ENCODE assay signal across 2 cellular contexts in genomic region chr20:23188377-23189169, GRCh38.
TF ChIP-seq lines count a peak whose summit lies in the region.

No MANE protein-coding gene starts in this region.

TF ChIP-seq in IMR-90, 13 proteins besides CTCF, POLR2A, EP300 and RAD21:
- no peak for TF ChIP-seq MAZ (IDR thresholded peaks at IDR 0.05; ENCODE audit: borderline replicate concordance, low read depth, low read length)
- TF ChIP-seq CEBPB (IDR thresholded peaks at IDR 0.05; ENCODE audit: low read depth, low read length) = no peak
- no peak for TF ChIP-seq USF2 (IDR thresholded peaks at IDR 0.05; ENCODE audit: low read depth, low read length)
- no peak for TF ChIP-seq CHD1 (IDR thresholded peaks at IDR 0.05; ENCODE audit: low read depth, low read length)
- TF ChIP-seq RCOR1 (IDR thresholded peaks at IDR 0.05; ENCODE audit: insufficient replicate concordance, low read length) = no peak
- no peak for TF ChIP-seq NFE2L2 (IDR thresholded peaks at IDR 0.05; ENCODE audit: low read depth, low read length)
- no peak for TF ChIP-seq MXI1 (IDR thresholded peaks at IDR 0.05; ENCODE audit: borderline replicate concordance, low read depth, low read length)
- no peak for TF ChIP-seq BHLHE40 (IDR thresholded peaks at IDR 0.05; ENCODE audit: low read depth, low read length)
- TF ChIP-seq RFX5 (IDR thresholded peaks at IDR 0.05; ENCODE audit: low read depth, low read length) = no peak
- TF ChIP-seq, protein P1, sequence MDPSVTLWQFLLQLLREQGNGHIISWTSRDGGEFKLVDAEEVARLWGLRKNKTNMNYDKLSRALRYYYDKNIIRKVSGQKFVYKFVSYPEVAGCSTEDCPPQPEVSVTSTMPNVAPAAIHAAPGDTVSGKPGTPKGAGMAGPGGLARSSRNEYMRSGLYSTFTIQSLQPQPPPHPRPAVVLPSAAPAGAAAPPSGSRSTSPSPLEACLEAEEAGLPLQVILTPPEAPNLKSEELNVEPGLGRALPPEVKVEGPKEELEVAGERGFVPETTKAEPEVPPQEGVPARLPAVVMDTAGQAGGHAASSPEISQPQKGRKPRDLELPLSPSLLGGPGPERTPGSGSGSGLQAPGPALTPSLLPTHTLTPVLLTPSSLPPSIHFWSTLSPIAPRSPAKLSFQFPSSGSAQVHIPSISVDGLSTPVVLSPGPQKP (IDR thresholded peaks at IDR 0.05; ENCODE audit: borderline replicate concordance, low read depth, low read length) = no peak
- no peak for TF ChIP-seq SMC3 (IDR thresholded peaks at IDR 0.05; ENCODE audit: low read depth, low read length)
- TF ChIP-seq FOS (IDR thresholded peaks at IDR 0.05; ENCODE audit: low read depth, low read length) = no peak
- TF ChIP-seq MAFK (IDR thresholded peaks at IDR 0.05; ENCODE audit: low read depth, low read length) = no peak

TF ChIP-seq in H1, 55 proteins besides CTCF, POLR2A, EP300 and RAD21:
- TF ChIP-seq ATF2 (IDR thresholded peaks at IDR 0.05; ENCODE audit: low read length) = no peak
- no peak for TF ChIP-seq ZNF274 (IDR thresholded peaks at IDR 0.05; ENCODE audit: borderline replicate concordance, extremely low read depth, low read length)
- no peak for TF ChIP-seq SP2 (IDR thresholded peaks at IDR 0.05; ENCODE audit: low read length)
- no peak for TF ChIP-seq MAX (IDR thresholded peaks at IDR 0.05)
- no peak for TF ChIP-seq TBP (IDR thresholded peaks at IDR 0.05; ENCODE audit: low read depth, low read length)
- TF ChIP-seq TEAD4 (IDR thresholded peaks at IDR 0.05; ENCODE audit: low read depth, low read length) = no peak
- no peak for TF ChIP-seq CREB1 (IDR thresholded peaks at IDR 0.05)
- TF ChIP-seq KDM4A (IDR thresholded peaks at IDR 0.05; ENCODE audit: low read depth, low read length, severe bottlenecking) = no peak
- TF ChIP-seq SP1 (IDR thresholded peaks at IDR 0.05; ENCODE audit: low read depth, low read length) = no peak
- no peak for TF ChIP-seq CHD1 (IDR thresholded peaks at IDR 0.05; ENCODE audit: low read depth, low read length)
- no peak for TF ChIP-seq PHF8 (conservative IDR thresholded peaks at IDR 0.05; ENCODE audit: low read depth, low read length)
- no peak for TF ChIP-seq SIX5 (IDR thresholded peaks at IDR 0.05; ENCODE audit: low read depth, low read length)
- TF ChIP-seq CEBPB (IDR thresholded peaks at IDR 0.05; ENCODE audit: low read depth, low read length) = no peak
- no peak for TF ChIP-seq CHD2 (IDR thresholded peaks at IDR 0.05; ENCODE audit: low read length)
- TF ChIP-seq MAFK (IDR thresholded peaks at IDR 0.05; ENCODE audit: low read depth, low read length) = no peak
- no peak for TF ChIP-seq CHD7 (IDR thresholded peaks at IDR 0.05; ENCODE audit: insufficient replicate concordance, low read length)
- TF ChIP-seq YY1 (IDR thresholded peaks at IDR 0.05; ENCODE audit: low read depth, low read length) = no peak
TF ChIP-seq in H1: peak in this region for 0.
